ENCODE assay signal across 37 cellular contexts in the genomic region with DNA sequence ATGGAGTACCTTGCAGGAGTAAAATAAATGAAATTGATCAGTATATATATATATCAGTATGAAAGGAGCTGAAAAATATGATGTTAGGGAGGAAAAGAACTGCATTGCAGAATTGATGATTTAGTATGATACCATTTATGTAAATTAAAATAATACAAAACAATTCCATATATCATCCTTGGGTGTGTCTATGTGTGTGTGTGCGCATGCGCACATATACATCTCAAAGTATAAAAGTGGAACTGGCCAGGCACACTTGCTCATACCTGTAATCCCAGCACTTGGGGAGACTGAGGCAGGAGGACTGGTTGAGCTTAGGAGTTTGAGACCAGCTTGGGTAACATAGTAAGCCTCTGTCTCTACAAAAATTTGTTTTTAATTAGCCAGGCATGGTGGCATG. TPM values are rescaled to one million over a fixed set of nuclear protein-coding genes. Genes with fewer than 3 reads are reported as not detected.
DNase-seq lines count a peak whose midpoint lies in the region; ATAC-seq, FAIRE-seq and TF ChIP-seq lines count a peak whose summit lies in the region.
"Had no signal": no experiment of that assay in that cellular context is flagged by ENCODE, and none has a peak within 500 bp of the region (broad histone marks: within the 10 kb centered on the region; RNA-seq: fewer than 3 reads in every experiment).

No MANE protein-coding gene starts in this region.

- WGBS in right cardiac atrium: 98% methylated on average over 2 of the region's 2 CpGs
- 97 to 99% (median 99%) methylated on average over 2 of the region's 2 CpGs for WGBS in heart left ventricle, 4 donors
- WGBS in K562 (ENCODE audit: insufficient coverage, low coverage, missing lambda C conversion rate): 42% methylated on average over 2 of the region's 2 CpGs

- H3K9me3 ChIP-seq in right cardiac atrium (ENCODE audit: control insufficient read depth, low read length) (no peaks in the 10 kb centered on the region), left ventricle myocardium inferior (replicated peaks) (no peaks in the 10 kb centered on the region), heart left ventricle (no peaks in the 10 kb centered on the region), K562 (replicated peaks; ENCODE audit: control insufficient read depth, insufficient read depth, low read depth, low read length) (no peaks in the 10 kb centered on the region)
- H3K9me3 ChIP-seq: A549; BE2C; BLaER1; BLaER1 treated with 17β-estradiol and CSF1 and Interleukin-3, amounts not matched to agents 10 nM and 100 nM; Caco-2 had no signal

- FAIRE-seq in HTR-8/SVneo (lab: Jason Lieb, UNC): peak; percentile 85
- no peak for FAIRE-seq in K562 (lab: Jason Lieb, UNC)
- FAIRE-seq: A204.1, A549, D721Med had no signal

- no peak for TF ChIP-seq EP300 in K562 (IDR thresholded peaks at IDR 0.05; ENCODE audit: low read length)

- TF ChIP-seq CTCF in left ventricle myocardium inferior (IDR thresholded peaks at IDR 0.05; ENCODE audit: borderline replicate concordance) (no peak), heart left ventricle (IDR thresholded peaks at IDR 0.05) (no peak), K562 (IDR thresholded peaks at IDR 0.05 in 2 of 3, conservative IDR thresholded peaks at IDR 0.05 in 1 of 3; ENCODE audit: insufficient read depth in 2 of 3, low read depth in 1 of 3, low read length in 3 of 3) (no peak), WTC11 (IDR thresholded peaks at IDR 0.05) (no peak)

- in situ Hi-C loops in K562 (cut with MboI): no loop called here

- H3K4me3 ChIP-seq in right cardiac atrium (ENCODE audit: low read length): no peak overlapping the region
- no peak overlapping the region for H3K4me3 ChIP-seq in left ventricle myocardium inferior
- no peak overlapping the region for H3K4me3 ChIP-seq in heart left ventricle
- no peak overlapping the region for H3K4me3 ChIP-seq in K562
- H3K4me3 ChIP-seq: A549; BLaER1; BLaER1 treated with 17β-estradiol and CSF1 and Interleukin-3, amounts not matched to agents 10 nM and 100 nM had no signal

- H3K27me3 Mint-ChIP-seq in WTC11 (ENCODE audit: low read depth): no peaks in the 10 kb centered on the region

- H3K4me3 Mint-ChIP-seq in WTC11: no peak overlapping the region
- H3K4me3 Mint-ChIP-seq: B cell; CD14-positive monocyte; CD4-positive, alpha-beta memory T cell; CD4-positive, alpha-beta T cell; CD4-positive, CD25-positive, alpha-beta regulatory T cell; CD8-positive, alpha-beta memory T cell; CD8-positive, alpha-beta T cell had no signal

- H2AFZ ChIP-seq in K562 (ENCODE audit: low read depth, low read length): no peak overlapping the region

- H3K9me3 Mint-ChIP-seq in WTC11: peaks cover 11% of the 10 kb centered on the region
- H3K9me3 Mint-ChIP-seq: CD8-positive, alpha-beta memory T cell; CD8-positive, alpha-beta T cell had no signal

- no peaks in the 10 kb centered on the region for H3K9me1 ChIP-seq in K562 (ENCODE audit: control insufficient read depth, insufficient read depth, low read length)

- no peak overlapping the region for H3K27ac Mint-ChIP-seq in WTC11
- H3K27ac Mint-ChIP-seq: B cell; CD14-positive monocyte; CD4-positive, alpha-beta memory T cell; CD4-positive, alpha-beta T cell; CD4-positive, CD25-positive, alpha-beta regulatory T cell; CD8-positive, alpha-beta memory T cell; CD8-positive, alpha-beta T cell had no signal

- H3K4me1 Mint-ChIP-seq in WTC11: no peaks in the 10 kb centered on the region
- H3K4me1 Mint-ChIP-seq: B cell; CD14-positive monocyte; CD4-positive, alpha-beta memory T cell; CD4-positive, CD25-positive, alpha-beta regulatory T cell; CD8-positive, alpha-beta memory T cell had no signal

- H3K79me2 ChIP-seq in K562 (ENCODE audit: control insufficient read depth, insufficient read depth, low read length): no peaks in the 10 kb centered on the region

- no peak for TF ChIP-seq RAD21 in K562 (CRISPR knock-in tag; conservative IDR thresholded peaks at IDR 0.05 in 1 of 2, IDR thresholded peaks at IDR 0.05 in 1 of 2)

- BruUV-seq in K562 (replicated peaks; lab: Mats Ljungman, UMichigan): no TSS peak

- CTCF ChIA-PET in K562 (lab: Yijun Ruan, JAX; ENCODE audit: low intra/inter-chr PET ratio) (no interaction called here), WTC11 (lab: Charles Lee) (interaction anchor here (2.1 kb wide), 1 partner anchor 12 kb away, joined by 6 read pairs; no protein-coding TSS in a partner anchor)

- ATAC-seq in right cardiac atrium (no peak), heart left ventricle (no peak), K562 (no peak), WTC11 (no peak)
- ATAC-seq: A549; CD8-positive, alpha-beta T cell had no signal

- DNase-seq in cardiac septum (ENCODE audit: low spot score) (peak; percentile 4), right cardiac atrium (no peak), left ventricle myocardium inferior (no peak), heart left ventricle (no peak), HTR-8/SVneo (ENCODE audit: insufficient read length, low spot score) (no peak), K562 (ENCODE audit: extremely low read depth in 1 of 4, low spot score in 3 of 4) (no peak), NCI-H2196 (lab: John Stamatoyannopoulos, UW; ENCODE audit: unreplicated experiment) (no peak), WTC11 (ENCODE audit: low spot score) (no peak)
- DNase-seq: 8988T; ACHN; AML-193; BE2C; C1 segment of cervical spinal cord; Caco-2; Calu3; CD4-positive, alpha-beta memory T cell; CD4-positive, alpha-beta T cell; CD4-positive, CD25-positive, alpha-beta regulatory T cell; CD8-positive, alpha-beta memory T cell; CD8-positive, alpha-beta T cell; COR-L47; DMS 273 treated with DMSO at 0.1 percent for 48 hours; DMS153; DMS53; DMS79; DMS79 treated with DMSO at 0.1 percent for 48 hours; DND-41; EL had no signal

- H3K36me3 ChIP-seq in left ventricle myocardium inferior (no peaks in the 10 kb centered on the region), heart left ventricle (no peaks in the 10 kb centered on the region), K562 (ENCODE audit: control insufficient read depth, insufficient read depth, low read length) (no peaks in the 10 kb centered on the region)
- H3K36me3 ChIP-seq: BE2C; BLaER1; BLaER1 treated with 17β-estradiol and CSF1 and Interleukin-3, amounts not matched to agents 10 nM and 100 nM had no signal

- POLR2A ChIA-PET in K562 (lab: Yijun Ruan, JAX): interaction anchor here (0.5 kb wide), 1 partner anchor 19 kb away, joined by 4 read pairs; no protein-coding TSS in a partner anchor
- POLR2A ChIA-PET in WTC11 (lab: Charles Lee): no interaction called here

- H4K20me1 ChIP-seq in K562 (replicated peaks; ENCODE audit: control insufficient read depth, insufficient read depth, low read length): no peaks in the 10 kb centered on the region
- H4K20me1 ChIP-seq: BLaER1; BLaER1 treated with 17β-estradiol and CSF1 and Interleukin-3, amounts not matched to agents 10 nM and 100 nM had no signal

- H3K27me3 ChIP-seq in right cardiac atrium (ENCODE audit: control insufficient read depth, insufficient read depth) (no peaks in the 10 kb centered on the region), left ventricle myocardium inferior (ENCODE audit: low read depth) (no peaks in the 10 kb centered on the region), heart left ventricle (no peaks in the 10 kb centered on the region), K562 (ENCODE audit: control insufficient read depth in 2 of 2, insufficient read depth in 2 of 2, low read length in 2 of 2) (peaks cover 8 to 16% of the 10 kb centered on the region in 2 experiments; a peak in 3 of 5 replicates)
- H3K27me3 ChIP-seq: BE2C; BLaER1; BLaER1 treated with 17β-estradiol and CSF1 and Interleukin-3, amounts not matched to agents 10 nM and 100 nM had no signal

- H3K9ac ChIP-seq in K562 (ENCODE audit: insufficient read depth in 1 of 2, low read depth in 2 of 2, low read length in 2 of 2): no peak overlapping the region
- H3K9ac ChIP-seq: BLaER1; BLaER1 treated with 17β-estradiol and CSF1 and Interleukin-3, amounts not matched to agents 10 nM and 100 nM had no signal

- H3K4me1 ChIP-seq in right cardiac atrium (ENCODE audit: control insufficient read depth, insufficient read depth, low read length): peaks cover 5% of the 10 kb centered on the region
- H3K4me1 ChIP-seq in left ventricle myocardium inferior: peaks cover 62% of the 10 kb centered on the region
- peaks cover 0 to 43% (median 9%) of the 10 kb centered on the region in 12 donors for H3K4me1 ChIP-seq in heart left ventricle
- no peaks in the 10 kb centered on the region for H3K4me1 ChIP-seq in K562 (replicated peaks in 1 of 2; ENCODE audit: control insufficient read depth in 2 of 2, insufficient read depth in 2 of 2, low read length in 2 of 2)
- H3K4me1 ChIP-seq: A549; BE2C; BLaER1; BLaER1 treated with 17β-estradiol and CSF1 and Interleukin-3, amounts not matched to agents 10 nM and 100 nM; Caco-2 had no signal

- H3K4me2 ChIP-seq in K562 (ENCODE audit: insufficient read depth, low read length): no peak overlapping the region
- H3K4me2 ChIP-seq: A549; BLaER1; BLaER1 treated with 17β-estradiol and CSF1 and Interleukin-3, amounts not matched to agents 10 nM and 100 nM had no signal

- H3K36me3 Mint-ChIP-seq in WTC11: no peaks in the 10 kb centered on the region
- H3K36me3 Mint-ChIP-seq: CD14-positive monocyte; CD4-positive, alpha-beta memory T cell; CD4-positive, CD25-positive, alpha-beta regulatory T cell; CD8-positive, alpha-beta memory T cell; CD8-positive, alpha-beta T cell had no signal

- no peak for TF ChIP-seq POLR2A in heart left ventricle (IDR thresholded peaks at IDR 0.05)
- TF ChIP-seq POLR2A in K562 (conservative IDR thresholded peaks at IDR 0.05): no peak

- intact Hi-C loops in cardiac septum (cut with DNase I): no loop called here
- intact Hi-C loops in right cardiac atrium (cut with DNase I): no loop called here
- intact Hi-C loops in left ventricle myocardium inferior (cut with micrococcal nuclease): no loop called here
- intact Hi-C loops in heart left ventricle (cut with DNase I): no loop called here
- intact Hi-C loops in K562 (cut with micrococcal nuclease): no loop called here

- no peak overlapping the region for H3K27ac ChIP-seq in right cardiac atrium (ENCODE audit: low read length)
- H3K27ac ChIP-seq in left ventricle myocardium inferior (replicated peaks): peak overlapping the region; percentile 75
- H3K27ac ChIP-seq in heart left ventricle: peak overlapping the region in 2 of 12 donors; percentile 50 to 53
- H3K27ac ChIP-seq in K562 (ENCODE audit: extremely low read depth, low read depth, low read length): no peak overlapping the region
- H3K27ac ChIP-seq: 22Rv1; A549; BLaER1; BLaER1 treated with 17β-estradiol and CSF1 and Interleukin-3, amounts not matched to agents 10 nM and 100 nM; C4-2B had no signal

RNA-seq across cellular contexts. Expression of gene GALNT16, which starts 15.4 kb away (rescaled TPM):
- total RNA-seq in cardiac septum: 25.8 TPM
- total RNA-seq in right cardiac atrium: 10 to 100 TPM; 24.3 to 50.9 (median 34.0) TPM
- polyA plus RNA-seq in right cardiac atrium: 33.2 TPM
- total RNA-seq in left ventricle myocardium inferior: 70.5 TPM
- total RNA-seq in heart left ventricle: 10 to 100 TPM; 42.5 to 81.6 (median 62.4) TPM
- polyA plus RNA-seq in heart left ventricle: 10 to 100 TPM; 17.0 to 48.6 TPM
- 0.07 TPM in 1 of 2 replicates, not detected in the other for total RNA-seq in K562 (2011; cell fraction: chromatin; rRNA removed; ENCODE audit: low replicate concordance)
- not detected in 2 replicates for total RNA-seq in K562 (2011; cell fraction: nucleolus; rRNA removed)
- total RNA-seq in K562 (2011; cell fraction: nucleoplasm; rRNA removed): not detected in 2 replicates
- not detected in 2 replicates for total RNA-seq in K562 (2014; rRNA removed)
- not detected in 2 replicates for total RNA-seq in K562 (2014; rRNA removed; fragmentation: Illumina TruSeq; extraction: Trizol)
- not detected in 2 replicates for total RNA-seq in K562 (2015; rRNA removed; fragmentation: Illumina TruSeq; extraction: Trizol)
- not detected in 2 replicates for total RNA-seq in K562 (2021)
- not detected in 2 replicates for polyA plus RNA-seq in K562 (2011; rRNA removed)
- not detected in 2 replicates for polyA plus RNA-seq in K562 (2011; cell fraction: cytosol; rRNA removed)
- not detected in 2 replicates for polyA plus RNA-seq in K562 (2011; cell fraction: nucleus; rRNA removed)
- not detected in 2 replicates for polyA plus RNA-seq in K562 (2012)
- polyA plus RNA-seq in K562 (2014; fragmentation: Illumina TruSeq; extraction: Trizol): not detected in 2 replicates
- not detected for polyA plus RNA-seq in K562 (2014; fragmentation: Nextera tagmentation; extraction: Ambion mirVana)
- polyA plus RNA-seq in K562 (2014; rRNA removed): not detected in 2 replicates
- polyA minus RNA-seq in K562 (2011; rRNA and poly(A)+ RNA removed): not detected in 2 replicates
- polyA minus RNA-seq in K562 (2011; cell fraction: cytosol; rRNA and poly(A)+ RNA removed): not detected in 2 replicates
- not detected in 2 replicates for polyA minus RNA-seq in K562 (2011; cell fraction: nucleus; rRNA and poly(A)+ RNA removed)
- 3.0 to 4.5 TPM (median 3.8 TPM) in 3 replicates for total RNA-seq in WTC11 (2021)
- total RNA-seq: CD4-positive, alpha-beta T cell; CD4-positive, CD25-positive, alpha-beta regulatory T cell had no signal
- polyA plus RNA-seq: CD14-positive monocyte; CD4-positive, alpha-beta memory T cell; CD8-positive, alpha-beta memory T cell had no signal
